Comparison of ENCODE assay signal across 1 cellular context in genomic region chrX:154401045-154401799, GRCh38.
TF ChIP-seq lines count a peak whose summit lies in the region.

No MANE protein-coding gene starts in this region.

TF ChIP-seq in GM12878, 131 proteins besides CTCF, POLR2A, EP300 and RAD21 (continued from another document):
- TF ChIP-seq RELB (IDR thresholded peaks at IDR 0.05; ENCODE audit: low read depth) (no peak), ASH2L (IDR thresholded peaks at IDR 0.05; ENCODE audit: borderline replicate concordance, low read depth) (no peak), NR2F1 (conservative IDR thresholded peaks at IDR 0.05) (no peak), ZNF622 (IDR thresholded peaks at IDR 0.05) (no peak), MLLT1 (IDR thresholded peaks at IDR 0.05) (no peak), ATF3 (IDR thresholded peaks at IDR 0.05; ENCODE audit: borderline replicate concordance, extremely low read depth, low read depth, low read length) (no peak), MYB (IDR thresholded peaks at IDR 0.05; ENCODE audit: borderline replicate concordance, low read depth, low read length) (no peak), NFIC (IDR thresholded peaks at IDR 0.05; ENCODE audit: low read depth, low read length) (0 out of 2 replicates have a peak, but pooled peaks have one; percentile 35), BCLAF1 (IDR thresholded peaks at IDR 0.05) (0 out of 2 replicates have a peak, but pooled peaks have one; percentile 13)
